1 cellular context compared by ENCODE assay signal in the genomic region with DNA sequence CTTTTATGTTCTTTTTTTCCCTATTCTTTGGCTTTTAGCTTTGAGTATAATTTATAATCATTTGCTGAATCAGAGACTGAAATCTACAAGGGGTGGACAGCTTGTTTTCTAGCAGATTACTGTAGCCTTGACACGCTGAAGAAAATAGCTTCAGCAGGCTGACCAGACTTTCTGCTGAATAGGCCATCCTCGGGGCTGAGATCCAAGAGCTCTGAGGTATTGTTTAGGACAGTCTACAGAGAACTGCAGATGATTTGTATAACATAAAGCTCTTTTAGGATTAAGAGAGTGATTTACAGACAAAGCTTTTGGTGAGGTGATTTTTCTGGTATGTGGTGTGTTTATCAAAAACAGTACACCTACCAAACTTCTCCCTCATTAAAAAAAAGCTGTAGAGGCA.
TF ChIP-seq lines count a peak whose summit lies in the region.

No MANE protein-coding gene starts in this region.

TF ChIP-seq in SK-N-SH treated with all-trans-retinoic acid at 6 μM for 48 hours, 23 proteins besides CTCF, POLR2A, EP300 and RAD21 (continued from another document):
- TF ChIP-seq, protein P1, sequence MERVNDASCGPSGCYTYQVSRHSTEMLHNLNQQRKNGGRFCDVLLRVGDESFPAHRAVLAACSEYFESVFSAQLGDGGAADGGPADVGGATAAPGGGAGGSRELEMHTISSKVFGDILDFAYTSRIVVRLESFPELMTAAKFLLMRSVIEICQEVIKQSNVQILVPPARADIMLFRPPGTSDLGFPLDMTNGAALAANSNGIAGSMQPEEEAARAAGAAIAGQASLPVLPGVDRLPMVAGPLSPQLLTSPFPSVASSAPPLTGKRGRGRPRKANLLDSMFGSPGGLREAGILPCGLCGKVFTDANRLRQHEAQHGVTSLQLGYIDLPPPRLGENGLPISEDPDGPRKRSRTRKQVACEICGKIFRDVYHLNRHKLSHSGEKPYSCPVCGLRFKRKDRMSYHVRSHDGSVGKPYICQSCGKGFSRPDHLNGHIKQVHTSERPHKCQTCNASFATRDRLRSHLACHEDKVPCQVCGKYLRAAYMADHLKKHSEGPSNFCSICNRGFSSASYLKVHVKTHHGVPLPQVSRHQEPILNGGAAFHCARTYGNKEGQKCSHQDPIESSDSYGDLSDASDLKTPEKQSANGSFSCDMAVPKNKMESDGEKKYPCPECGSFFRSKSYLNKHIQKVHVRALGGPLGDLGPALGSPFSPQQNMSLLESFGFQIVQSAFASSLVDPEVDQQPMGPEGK (CRISPR knock-in tag; IDR thresholded peaks at IDR 0.05; ENCODE audit: borderline replicate concordance), result no peak
- TF ChIP-seq ZFP30 (CRISPR knock-in tag; IDR thresholded peaks at IDR 0.05), result no peak
- no peak for TF ChIP-seq TCF4 (CRISPR knock-in tag; IDR thresholded peaks at IDR 0.05; ENCODE audit: borderline replicate concordance)
- TF ChIP-seq, protein P2, sequence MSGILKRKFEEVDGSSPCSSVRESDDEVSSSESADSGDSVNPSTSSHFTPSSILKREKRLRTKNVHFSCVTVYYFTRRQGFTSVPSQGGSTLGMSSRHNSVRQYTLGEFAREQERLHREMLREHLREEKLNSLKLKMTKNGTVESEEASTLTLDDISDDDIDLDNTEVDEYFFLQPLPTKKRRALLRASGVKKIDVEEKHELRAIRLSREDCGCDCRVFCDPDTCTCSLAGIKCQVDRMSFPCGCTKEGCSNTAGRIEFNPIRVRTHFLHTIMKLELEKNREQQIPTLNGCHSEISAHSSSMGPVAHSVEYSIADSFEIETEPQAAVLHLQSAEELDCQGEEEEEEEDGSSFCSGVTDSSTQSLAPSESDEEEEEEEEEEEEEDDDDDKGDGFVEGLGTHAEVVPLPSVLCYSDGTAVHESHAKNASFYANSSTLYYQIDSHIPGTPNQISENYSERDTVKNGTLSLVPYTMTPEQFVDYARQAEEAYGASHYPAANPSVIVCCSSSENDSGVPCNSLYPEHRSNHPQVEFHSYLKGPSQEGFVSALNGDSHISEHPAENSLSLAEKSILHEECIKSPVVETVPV (CRISPR knock-in tag; IDR thresholded peaks at IDR 0.05), result no peak
- TF ChIP-seq, protein P3, sequence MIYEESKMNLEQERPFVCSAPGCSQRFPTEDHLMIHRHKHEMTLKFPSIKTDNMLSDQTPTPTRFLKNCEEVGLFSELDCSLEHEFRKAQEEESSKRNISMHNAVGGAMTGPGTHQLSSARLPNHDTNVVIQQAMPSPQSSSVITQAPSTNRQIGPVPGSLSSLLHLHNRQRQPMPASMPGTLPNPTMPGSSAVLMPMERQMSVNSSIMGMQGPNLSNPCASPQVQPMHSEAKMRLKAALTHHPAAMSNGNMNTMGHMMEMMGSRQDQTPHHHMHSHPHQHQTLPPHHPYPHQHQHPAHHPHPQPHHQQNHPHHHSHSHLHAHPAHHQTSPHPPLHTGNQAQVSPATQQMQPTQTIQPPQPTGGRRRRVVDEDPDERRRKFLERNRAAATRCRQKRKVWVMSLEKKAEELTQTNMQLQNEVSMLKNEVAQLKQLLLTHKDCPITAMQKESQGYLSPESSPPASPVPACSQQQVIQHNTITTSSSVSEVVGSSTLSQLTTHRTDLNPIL (CRISPR knock-in tag; IDR thresholded peaks at IDR 0.05; ENCODE audit: low read depth), result no peak
- no peak for TF ChIP-seq ZNF70 (CRISPR knock-in tag; IDR thresholded peaks at IDR 0.05)
- no peak for TF ChIP-seq ESRRG (CRISPR knock-in tag; IDR thresholded peaks at IDR 0.05)
- TF ChIP-seq OSR1 (CRISPR knock-in tag; IDR thresholded peaks at IDR 0.05), result no peak
- no peak for TF ChIP-seq ZFP3 (CRISPR knock-in tag; IDR thresholded peaks at IDR 0.05)
- no peak for TF ChIP-seq GLIS3 (CRISPR knock-in tag; IDR thresholded peaks at IDR 0.05)
- no peak for TF ChIP-seq CSDC2 (CRISPR knock-in tag; IDR thresholded peaks at IDR 0.05)
